ENCODE assay signal across 8 cellular contexts in the genomic region with DNA sequence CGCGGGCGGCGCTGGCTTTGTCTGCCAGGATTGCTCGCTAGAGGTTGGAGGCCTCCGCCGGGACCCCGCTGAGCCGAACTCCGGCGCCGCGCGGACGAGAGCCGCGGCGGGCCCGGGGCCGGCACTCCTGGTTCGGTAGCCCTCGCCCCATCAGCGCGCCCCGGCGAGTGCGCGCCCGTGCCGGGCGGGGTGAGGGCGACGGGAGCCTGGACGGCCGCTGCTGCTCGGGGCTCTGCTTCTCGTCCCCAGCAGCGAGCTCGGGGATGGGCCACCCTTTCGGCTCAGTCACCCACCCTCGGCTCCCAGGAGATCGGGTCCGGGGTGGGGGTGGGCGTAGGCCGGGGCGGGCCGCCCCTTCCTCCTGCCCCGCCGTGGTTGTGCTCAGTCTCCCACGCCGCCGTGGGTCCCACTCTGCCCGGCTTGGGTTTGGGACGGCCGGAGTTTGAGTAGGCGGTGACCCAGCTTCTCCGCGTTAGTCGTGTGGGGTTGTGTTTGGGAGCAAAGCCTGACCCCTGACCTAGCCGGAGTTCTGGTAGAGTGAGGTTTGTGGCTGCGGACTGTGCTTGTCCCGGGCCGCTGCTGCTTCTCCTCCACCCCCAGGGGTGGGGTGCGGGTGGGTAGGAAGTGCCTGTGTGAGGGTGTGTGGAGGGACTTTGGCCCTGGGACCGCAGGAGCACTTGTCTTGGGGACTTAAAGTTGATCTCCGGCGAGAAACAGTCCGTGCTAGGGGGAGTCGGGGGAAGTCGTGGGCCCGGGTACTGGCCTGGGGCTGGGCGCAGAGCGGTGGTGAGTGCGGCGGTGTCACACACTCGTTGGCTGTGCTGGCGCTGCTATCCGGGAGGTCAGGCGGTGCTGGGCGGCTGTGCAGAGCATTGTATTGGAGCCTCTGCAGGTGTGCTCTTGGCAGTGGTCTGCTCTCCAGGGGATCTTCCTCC. TPM values are rescaled to one million over a fixed set of nuclear protein-coding genes. Genes with fewer than 3 reads are reported as not detected.
DNase-seq lines count a peak whose midpoint lies in the region; ATAC-seq and TF ChIP-seq lines count a peak whose summit lies in the region.

No MANE protein-coding gene starts in this region.

- H3K9me3 ChIP-seq in duodenal mucosa (ENCODE audit: control insufficient read depth in 1 of 2, low read length in 2 of 2) (peaks cover 0 to 4% of the 10 kb centered on the region in 2 donors), mesenchymal stem cell (ENCODE audit: control insufficient read depth, low read length) (no peaks in the 10 kb centered on the region), upper lobe of right lung (no peaks in the 10 kb centered on the region)

- H2BK5ac ChIP-seq in mesenchymal stem cell (ENCODE audit: low read depth, low read length, poor library complexity, severe bottlenecking), result peak overlapping the region; percentile 97

- H2BK15ac ChIP-seq in mesenchymal stem cell (ENCODE audit: low read depth, poor library complexity, severe bottlenecking), result peak overlapping the region; percentile 91

- peak overlapping the region; percentile 5 for H4K91ac ChIP-seq in mesenchymal stem cell (ENCODE audit: low read length)

- no peaks in the 10 kb centered on the region for H3K36me3 ChIP-seq in duodenal mucosa (ENCODE audit: control insufficient read depth in 1 of 2, insufficient read depth in 2 of 2, low read length in 2 of 2)
- peaks cover 7 to 11% of the 10 kb centered on the region in 2 experiments for H3K36me3 ChIP-seq in mesenchymal stem cell (ENCODE audit: control insufficient read depth in 1 of 2, insufficient read depth in 2 of 2, low read depth in 1 of 2, low read length in 2 of 2)
- no peaks in the 10 kb centered on the region for H3K36me3 ChIP-seq in upper lobe of right lung

- ATAC-seq in GM18867 (IDR thresholded peaks at IDR 0.05; ENCODE audit: unreplicated experiment) (peak; percentile 23), HG03045 (IDR thresholded peaks at IDR 0.05; ENCODE audit: unreplicated experiment) (peak; percentile 26), upper lobe of right lung (peak; percentile 48)

- intact Hi-C loops in upper lobe of right lung (cut with DNase I), result no loop called here

- no peak overlapping the region for H2AK5ac ChIP-seq in mesenchymal stem cell (ENCODE audit: low read length, severe bottlenecking)

- no peaks in the 10 kb centered on the region for H3K27me3 ChIP-seq in duodenal mucosa (ENCODE audit: control insufficient read depth in 1 of 2, insufficient read depth in 2 of 2, low read length in 2 of 2)
- H3K27me3 ChIP-seq in mesenchymal stem cell (ENCODE audit: control insufficient read depth in 1 of 2, insufficient read depth in 1 of 2, low read length in 2 of 2), result no peaks in the 10 kb centered on the region
- no peaks in the 10 kb centered on the region for H3K27me3 ChIP-seq in upper lobe of right lung

- peak overlapping the region in 1 of 2 experiments; percentile 87 for H3K23ac ChIP-seq in mesenchymal stem cell (ENCODE audit: low read length in 2 of 2)

- under 1% methylated on average over 65 of the region's 80 CpGs for WGBS in mesenchymal stem cell

- H3K14ac ChIP-seq in mesenchymal stem cell (ENCODE audit: low read length in 2 of 2), result peak overlapping the region in 1 of 2 experiments; percentile 91

- peak overlapping the region; percentile 76 for H2AFZ ChIP-seq in mesenchymal stem cell (ENCODE audit: low read depth, low read length)

- H3K4ac ChIP-seq in mesenchymal stem cell (ENCODE audit: low read depth in 1 of 2, low read length in 2 of 2), result peak overlapping the region; percentile 76 to 87

- H2BK12ac ChIP-seq in mesenchymal stem cell (ENCODE audit: low read length in 2 of 2), result peak overlapping the region in 1 of 2 experiments; percentile 45

- peak; percentile 42 for TF ChIP-seq POLR2A in Raji (IDR thresholded peaks at IDR 0.05; ENCODE audit: insufficient read depth, low read depth, low read length)

- H3K4me1 ChIP-seq in duodenal mucosa (ENCODE audit: control insufficient read depth in 1 of 2, insufficient read depth in 2 of 2, low read length in 2 of 2) (peaks cover 46 to 51% of the 10 kb centered on the region in 2 donors), mesenchymal stem cell (ENCODE audit: control insufficient read depth, insufficient read depth, low read depth, low read length) (peaks cover 36% of the 10 kb centered on the region), upper lobe of right lung (peaks cover 50% of the 10 kb centered on the region)

- peak overlapping the region; percentile 90 to 92 for H3K18ac ChIP-seq in mesenchymal stem cell (ENCODE audit: low read depth in 1 of 2, low read length in 2 of 2)

- H3K4me3 ChIP-seq in AG10803 (ENCODE audit: low read length), result peak overlapping the region; percentile 82
- H3K4me3 ChIP-seq in duodenal mucosa (ENCODE audit: low read depth in 1 of 2, low read length in 2 of 2), result peak overlapping the region; percentile 83 to 89
- peak overlapping the region; percentile 88 to 98 for H3K4me3 ChIP-seq in mesenchymal stem cell (ENCODE audit: insufficient read depth in 1 of 2, low read depth in 1 of 2, low read length in 2 of 2)
- H3K4me3 ChIP-seq in upper lobe of right lung, result peak overlapping the region; percentile 91

- peak overlapping the region; percentile 33 for H4K8ac ChIP-seq in mesenchymal stem cell (ENCODE audit: low read length)

- peak overlapping the region; percentile 81 to 88 for H3K9ac ChIP-seq in duodenal mucosa (ENCODE audit: low read depth in 1 of 2, low read length in 2 of 2)
- H3K9ac ChIP-seq in mesenchymal stem cell (ENCODE audit: low read length), result peak overlapping the region; percentile 93

- DNase-seq in AG10803 (ENCODE audit: low read depth), result peak; percentile 35
- peak; percentile 57 for DNase-seq in mesenchymal stem cell
- DNase-seq in upper lobe of right lung, result peak; percentile 85
- no peak for DNase-seq in pons (ENCODE audit: low spot score)

- H3K4me2 ChIP-seq in mesenchymal stem cell (ENCODE audit: low read length, poor library complexity, severe bottlenecking), result peak overlapping the region; percentile 75

- H3K27ac ChIP-seq in duodenal mucosa (ENCODE audit: low read depth, low read length) (peak overlapping the region; percentile 90), mesenchymal stem cell (ENCODE audit: low read length, poor library complexity, severe bottlenecking) (peak overlapping the region; percentile 79), upper lobe of right lung (peak overlapping the region; percentile 98)

- TF ChIP-seq CTCF in AG10803 (conservative IDR thresholded peaks at IDR 0.05; ENCODE audit: low read length), result no peak
- no peak for TF ChIP-seq CTCF in upper lobe of right lung (IDR thresholded peaks at IDR 0.05)

- peaks cover 6% of the 10 kb centered on the region for H3K79me1 ChIP-seq in mesenchymal stem cell (replicated peaks; ENCODE audit: low read length, poor library complexity, severe bottlenecking)

- peak overlapping the region; percentile 74 for H2BK120ac ChIP-seq in mesenchymal stem cell (ENCODE audit: low read depth, low read length)

RNA-seq across cellular contexts. Expression of gene TSPAN14, which starts 0.7 kb away (rescaled TPM):
- polyA plus RNA-seq in mesenchymal stem cell (2013, experiment 1 of 2), result 42.9 TPM
- 44.5 TPM for polyA plus RNA-seq in mesenchymal stem cell (2013, experiment 2 of 2)
- 157 TPM for total RNA-seq in upper lobe of right lung

RNA-seq across cellular contexts. Expression of gene PRXL2A, which starts 46.4 kb away (rescaled TPM):
- 214 TPM for polyA plus RNA-seq in mesenchymal stem cell (2013, experiment 1 of 2)
- polyA plus RNA-seq in mesenchymal stem cell (2013, experiment 2 of 2), result 220 TPM
- total RNA-seq in upper lobe of right lung, result 52.9 TPM
